23 cellular contexts compared by ENCODE assay signal in genomic region chr3:18672561-18672960, GRCh38.
DNase-seq lines count a peak whose midpoint lies in the region; ATAC-seq lines count a peak whose summit lies in the region.
"Had no signal": no experiment of that assay in that cellular context is flagged by ENCODE, and none has a peak within 500 bp of the region (broad histone marks: within the 10 kb centered on the region; RNA-seq: fewer than 3 reads in every experiment).

No MANE protein-coding gene starts in this region.

- no peaks in the 10 kb centered on the region for H3K9me3 Mint-ChIP-seq in activated CD8-positive, alpha-beta memory T cell treated with anti-CD3 and anti-CD28 coated beads, Interleukin-2, amount 10 ng/mL, durations not matched to agents 7 days and 5 days (ENCODE audit: low read depth)
- H3K9me3 Mint-ChIP-seq in activated naive CD4-positive, alpha-beta T cell treated with anti-CD3 and anti-CD28 coated beads, Interleukin-2, amount 50 U/mL, for 72 hours: peaks cover 4 to 27% of the 10 kb centered on the region in 2 donors
- H3K9me3 Mint-ChIP-seq: central memory CD8-positive, alpha-beta T cell had no signal

- no peaks in the 10 kb centered on the region for H3K27me3 Mint-ChIP-seq in activated CD8-positive, alpha-beta memory T cell treated with anti-CD3 and anti-CD28 coated beads, Interleukin-2, amount 10 ng/mL, durations not matched to agents 7 days and 5 days
- H3K27me3 Mint-ChIP-seq: central memory CD8-positive, alpha-beta T cell had no signal

- peak overlapping the region; percentile 67 for H3K4me3 Mint-ChIP-seq in activated CD8-positive, alpha-beta memory T cell treated with anti-CD3 and anti-CD28 coated beads, Interleukin-2, amount 10 ng/mL, durations not matched to agents 7 days and 5 days
- H3K4me3 Mint-ChIP-seq: central memory CD8-positive, alpha-beta T cell; naive B cell had no signal

- ATAC-seq in activated CD8-positive, alpha-beta memory T cell treated with anti-CD3 and anti-CD28 coated beads, Interleukin-2, amount 10 ng/mL, durations not matched to agents 7 days and 5 days: no peak
- ATAC-seq in GM18511 (IDR thresholded peaks at IDR 0.05; ENCODE audit: unreplicated experiment): peak; percentile 65
- peak; percentile 68 for ATAC-seq in HG02852 (IDR thresholded peaks at IDR 0.05; ENCODE audit: unreplicated experiment)
- ATAC-seq in activated naive CD4-positive, alpha-beta T cell treated with anti-CD3 and anti-CD28 coated beads, Interleukin-2, amount 50 U/mL, for 72 hours: peak in 1 of 2 donors; percentile 36
- ATAC-seq in GM19463 (IDR thresholded peaks at IDR 0.05; ENCODE audit: unreplicated experiment): no peak
- ATAC-seq: activated CD4-positive, CD25-positive, alpha-beta regulatory T cell treated with anti-CD3 and anti-CD28 coated beads, Interleukin-2, amount 50 U/mL, for 24 hours; left lung; SK-N-SH treated with all-trans-retinoic acid at 6 μM for 48 hours had no signal

- H3K36me3 Mint-ChIP-seq in activated CD8-positive, alpha-beta memory T cell treated with anti-CD3 and anti-CD28 coated beads, Interleukin-2, amount 10 ng/mL, durations not matched to agents 7 days and 5 days: peaks cover 26% of the 10 kb centered on the region
- peaks cover 13 to 33% of the 10 kb centered on the region in 2 donors for H3K36me3 Mint-ChIP-seq in activated naive CD4-positive, alpha-beta T cell treated with anti-CD3 and anti-CD28 coated beads, Interleukin-2, amount 50 U/mL, for 72 hours

- CTCF ChIA-PET in activated CD8-positive, alpha-beta memory T cell treated with anti-CD3 and anti-CD28 coated beads, Interleukin-2, amount 10 ng/mL, durations not matched to agents 7 days and 5 days (lab: Charles Lee): no interaction called here

- peaks cover 81% of the 10 kb centered on the region for H3K4me1 Mint-ChIP-seq in activated CD8-positive, alpha-beta memory T cell treated with anti-CD3 and anti-CD28 coated beads, Interleukin-2, amount 10 ng/mL, durations not matched to agents 7 days and 5 days

- peak overlapping the region; percentile 86 for H3K27ac Mint-ChIP-seq in activated CD8-positive, alpha-beta memory T cell treated with anti-CD3 and anti-CD28 coated beads, Interleukin-2, amount 10 ng/mL, durations not matched to agents 7 days and 5 days
- H3K27ac Mint-ChIP-seq in activated naive CD4-positive, alpha-beta T cell treated with anti-CD3 and anti-CD28 coated beads, Interleukin-2, amount 50 U/mL, for 72 hours: peak overlapping the region; percentile 58 to 74
- H3K27ac Mint-ChIP-seq: naive B cell had no signal

- DNase-seq in activated CD8-positive, alpha-beta memory T cell treated with anti-CD3 and anti-CD28 coated beads, Interleukin-2, amount 10 ng/mL, durations not matched to agents 7 days and 5 days: no peak
- DNase-seq in activated CD8-positive, alpha-beta memory T cell treated with anti-CD3 and anti-CD28 coated beads, Interleukin-2, amount 50 U/mL, for 4 hours: no peak
- no peak for DNase-seq in activated naive CD4-positive, alpha-beta T cell treated with anti-CD3 and anti-CD28 coated beads, Interleukin-2, amount 50 U/mL, for 72 hours (ENCODE audit: low spot score in 2 of 2)
- no peak for DNase-seq in NCI-H510A treated with DMSO at 0.1 percent for 48 hours (lab: John Stamatoyannopoulos, UW)
- DNase-seq in dedifferentiated amniotic fluid mesenchymal stem cell (ENCODE audit: extremely low spot score): no peak
- DNase-seq: ACHN; left lung; naive B cell; NCI-H1092 treated with DMSO at 0.1 percent for 48 hours; NCI-H2029; NCI-H2227 treated with DMSO at 0.1 percent for 48 hours; NCI-H748 treated with DMSO at 0.1 percent for 48 hours; ovary; spleen; stimulated activated CD4-positive, alpha-beta T cell treated with anti-CD3 and anti-CD28 coated beads, Interleukin-4, amount 100 ng/mL, for 1 hour; stomach; upper lobe of left lung had no signal

Comparison
In these comparisons a context has a peak if more than half of its experiments do, and no peak if none do; other contexts are left out.
1. ATAC-seq: peak in GM18511 (single experiment) and HG02852 (single experiment); none in activated CD8-positive, alpha-beta memory T cell treated with anti-CD3 and anti-CD28 coated beads, Interleukin-2, amount 10 ng/mL, durations not matched to agents 7 days and 5 days (single experiment) and GM19463 (single experiment).